ENCODE assay signal across 18 cellular contexts in genomic region chr2:2020897-2021296, GRCh38.
"Had no signal": no experiment of that assay in that cellular context is flagged by ENCODE, and none has a peak within 500 bp of the region (broad histone marks: within the 10 kb centered on the region; RNA-seq: fewer than 3 reads in every experiment).

No MANE protein-coding gene starts in this region.

- H3K36me3 Mint-ChIP-seq: memory B cell; natural killer cell; stimulated activated naive B cell treated with anti-CD40 and anti-IgM and Interleukin-4, amounts not matched to agents 10 μg/mL and 1 μg/mL and 100 μg/mL, for 72 hours had no signal

- H3K9me3 ChIP-seq: psoas muscle, thoracic aorta, tibial nerve, upper lobe of left lung had no signal

- H3K27me3 Mint-ChIP-seq: memory B cell; stimulated activated naive B cell treated with anti-CD40 and anti-IgM and Interleukin-4, amounts not matched to agents 10 μg/mL and 1 μg/mL and 100 μg/mL, for 72 hours; stimulated activated naive CD8-positive, alpha-beta T cell treated with anti-CD3 and anti-CD28 coated beads, Interleukin-15, Interleukin-2, amounts not matched to agents 100 ng/mL and 50 ng/mL, for 24 hours had no signal

- H3K27ac ChIP-seq: psoas muscle, skin epidermis, spleen, thoracic aorta, tibial nerve, upper lobe of left lung had no signal

- DNase-seq: effector memory CD4-positive, alpha-beta T cell; erythroblast; hypothalamus; kidney; natural killer cell; psoas muscle; right cardiac atrium; spleen; stimulated activated naive B cell treated with anti-CD40 and anti-IgM and Interleukin-4, amounts not matched to agents 10 μg/mL and 1 μg/mL and 100 μg/mL, for 72 hours had no signal

- H3K27me3 ChIP-seq: spleen, tibial nerve, upper lobe of left lung had no signal

- H3K4me3 ChIP-seq: lung, psoas muscle, skin epidermis, spleen, thoracic aorta, tibial nerve, upper lobe of left lung had no signal

- H3K9me3 Mint-ChIP-seq: dendritic cell treated with granulocyte-macrophage colony-stimulating factor and Interleukin-4, amounts not matched to agents 40 ng/mL and 50 ng/mL, for 4 days; natural killer cell had no signal

- ATAC-seq: left lobe of liver; natural killer cell; psoas muscle; right cardiac atrium; stimulated activated naive B cell treated with anti-CD40 and anti-IgM and Interleukin-4, amounts not matched to agents 10 μg/mL and 1 μg/mL and 100 μg/mL, for 72 hours had no signal

- H3K4me1 Mint-ChIP-seq: memory B cell; natural killer cell; stimulated activated naive B cell treated with anti-CD40 and anti-IgM and Interleukin-4, amounts not matched to agents 10 μg/mL and 1 μg/mL and 100 μg/mL, for 72 hours had no signal

- H3K27ac Mint-ChIP-seq: dendritic cell treated with granulocyte-macrophage colony-stimulating factor and Interleukin-4, amounts not matched to agents 40 ng/mL and 50 ng/mL, for 4 days; memory B cell; natural killer cell; stimulated activated naive B cell treated with anti-CD40 and anti-IgM and Interleukin-4, amounts not matched to agents 10 μg/mL and 1 μg/mL and 100 μg/mL, for 72 hours; stimulated activated naive CD8-positive, alpha-beta T cell treated with anti-CD3 and anti-CD28 coated beads, Interleukin-15, Interleukin-2, amounts not matched to agents 100 ng/mL and 50 ng/mL, for 24 hours had no signal

- H3K4me3 Mint-ChIP-seq: dendritic cell treated with granulocyte-macrophage colony-stimulating factor and Interleukin-4, amounts not matched to agents 40 ng/mL and 50 ng/mL, for 4 days; memory B cell; natural killer cell; stimulated activated naive B cell treated with anti-CD40 and anti-IgM and Interleukin-4, amounts not matched to agents 10 μg/mL and 1 μg/mL and 100 μg/mL, for 72 hours; stimulated activated naive CD8-positive, alpha-beta T cell treated with anti-CD3 and anti-CD28 coated beads, Interleukin-15, Interleukin-2, amounts not matched to agents 100 ng/mL and 50 ng/mL, for 24 hours had no signal

- H3K4me1 ChIP-seq: psoas muscle, tibial nerve, upper lobe of left lung had no signal
